8 cellular contexts compared by ENCODE assay signal in the genomic region with DNA sequence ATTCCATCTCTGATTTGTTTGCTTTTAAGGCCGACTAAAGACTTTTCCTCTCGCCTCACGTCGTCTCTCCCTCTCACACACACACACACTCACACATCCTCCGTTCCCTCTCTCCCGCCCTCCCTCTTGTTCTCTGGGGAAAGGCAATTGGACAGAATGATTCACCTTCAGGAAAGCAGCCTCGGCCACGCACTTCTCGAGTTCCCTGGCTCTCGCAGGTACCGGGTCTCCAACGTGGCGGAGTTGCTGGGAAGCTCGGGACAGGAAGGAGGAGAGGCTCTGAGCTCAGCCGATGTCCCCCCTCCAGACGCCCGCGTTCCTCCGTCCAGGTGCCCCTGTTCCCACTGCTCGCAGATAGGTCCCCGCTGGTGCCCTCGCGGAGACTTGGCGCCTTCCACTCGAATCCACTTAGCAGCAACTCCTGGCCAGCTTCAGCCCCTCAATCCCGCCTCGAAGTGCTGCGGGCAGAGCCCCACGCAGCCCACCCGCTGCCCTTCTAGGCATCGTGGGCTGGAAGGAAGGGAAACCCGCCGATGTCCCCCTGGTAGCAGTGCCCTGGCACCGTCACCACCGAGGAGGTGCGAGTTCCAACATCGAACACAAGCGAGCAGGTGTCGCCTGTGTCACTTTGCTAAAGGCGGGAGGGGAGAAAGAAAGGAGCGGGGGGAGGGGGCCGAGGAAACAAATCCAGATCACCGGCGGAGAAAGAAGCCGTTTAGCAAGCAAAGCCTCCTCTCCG.
DNase-seq lines count a peak whose midpoint lies in the region; ATAC-seq and TF ChIP-seq lines count a peak whose summit lies in the region.
"Had no signal": no experiment of that assay in that cellular context is flagged by ENCODE, and none has a peak within 500 bp of the region (broad histone marks: within the 10 kb centered on the region; RNA-seq: fewer than 3 reads in every experiment).

No MANE protein-coding gene starts in this region.

- H3K27me3 Mint-ChIP-seq in H9 (ENCODE audit: low read depth) = peaks cover 57% of the 10 kb centered on the region

- no peaks in the 10 kb centered on the region for H4K20me1 ChIP-seq in H9 (ENCODE audit: control insufficient read depth, insufficient read depth, insufficient read length)
- H4K20me1 ChIP-seq in Karpas-422 (ENCODE audit: insufficient read depth, low read depth, low read length) = no peaks in the 10 kb centered on the region

- H3K36me3 ChIP-seq in RWPE2 (ENCODE audit: low read depth) (no peaks in the 10 kb centered on the region), mesendoderm (ENCODE audit: control insufficient read depth, insufficient read depth, low read length) (no peaks in the 10 kb centered on the region), stomach smooth muscle (ENCODE audit: control insufficient read depth in 2 of 2, insufficient read depth in 2 of 2, low read length in 2 of 2) (no peaks in the 10 kb centered on the region), Karpas-422 (ENCODE audit: insufficient read depth, low read length) (no peaks in the 10 kb centered on the region)

- TF ChIP-seq CTCF in H9 (conservative IDR thresholded peaks at IDR 0.05) (no peak), RWPE2 (IDR thresholded peaks at IDR 0.05; ENCODE audit: poor library complexity, severe bottlenecking) (no peak), coronary artery (IDR thresholded peaks at IDR 0.05) (no peak)

- peak; percentile 45 for ATAC-seq in RWPE2 (ENCODE audit: low read depth)

- no peak overlapping the region for H2AK5ac ChIP-seq in H9 (ENCODE audit: insufficient read length, low read length)
- H2AK5ac ChIP-seq in mesendoderm (ENCODE audit: low read length) = no peak overlapping the region

- WGBS in H9 (ENCODE audit: extremely low coverage, insufficient read length, low lambda C conversion rate) = no CpG with 5 or more reads among the region's 46 CpGs
- no CpG with 5 or more reads among the region's 46 CpGs for WGBS in mesendoderm (ENCODE audit: extremely low coverage, insufficient coverage, low lambda C conversion rate)

- DNase-seq in H9 = peak; percentile 46
- DNase-seq in RWPE2 (ENCODE audit: low spot score) = peak; percentile 37
- no peak for DNase-seq in coronary artery (ENCODE audit: low spot score)
- DNase-seq in mesendoderm = peak; percentile 59
- no peak for DNase-seq in kidney glomerular epithelial cell (lab: John Stamatoyannopoulos, UW)
- no peak for DNase-seq in Karpas-422

- H2BK120ac ChIP-seq in H9 (ENCODE audit: low read depth, low read length, poor library complexity, severe bottlenecking) (no peak overlapping the region), mesendoderm (ENCODE audit: low read depth, low read length) (no peak overlapping the region)

- H4K8ac ChIP-seq in H9 (replicated peaks; ENCODE audit: insufficient read length, low read depth, low read length) (no peak overlapping the region), mesendoderm (ENCODE audit: low read depth, low read length) (no peak overlapping the region)

- H3K4me1 ChIP-seq in H9 (ENCODE audit: insufficient read depth, low read length) = no peaks in the 10 kb centered on the region
- peaks cover 26% of the 10 kb centered on the region for H3K4me1 ChIP-seq in RWPE2 (ENCODE audit: insufficient read depth, poor library complexity, severe bottlenecking)
- H3K4me1 ChIP-seq in mesendoderm (ENCODE audit: control insufficient read depth, low read depth, low read length) = no peaks in the 10 kb centered on the region
- H3K4me1 ChIP-seq in stomach smooth muscle (ENCODE audit: control insufficient read depth, insufficient read depth, low read length) = peaks cover 17% of the 10 kb centered on the region
- H3K4me1 ChIP-seq in Karpas-422 (ENCODE audit: low read length) = peaks cover 13% of the 10 kb centered on the region

- H3K79me1 ChIP-seq in H9 (ENCODE audit: insufficient read depth, low read depth, low read length, poor library complexity, severe bottlenecking) (no peaks in the 10 kb centered on the region), mesendoderm (ENCODE audit: low read length) (no peaks in the 10 kb centered on the region)

- no peaks in the 10 kb centered on the region for H3K9me2 ChIP-seq in Karpas-422 (replicated peaks; ENCODE audit: insufficient read depth, low read length)

- no peak overlapping the region for H2BK20ac ChIP-seq in H9 (ENCODE audit: low read depth, low read length, poor library complexity, severe bottlenecking)

- H3K79me2 ChIP-seq in H9 (ENCODE audit: insufficient read depth, low read length) (no peaks in the 10 kb centered on the region), mesendoderm (ENCODE audit: control insufficient read depth, insufficient read depth, low read length) (no peaks in the 10 kb centered on the region), Karpas-422 (ENCODE audit: low read length) (no peaks in the 10 kb centered on the region)

- H3K18ac ChIP-seq in H9 (ENCODE audit: insufficient read length, low read depth, low read length) (no peak overlapping the region), mesendoderm (ENCODE audit: low read length) (no peak overlapping the region)

- no peak overlapping the region for H3K4me3 ChIP-seq in RWPE2 (ENCODE audit: severe bottlenecking)
- peak overlapping the region; percentile 68 for H3K4me3 ChIP-seq in coronary artery
- peak overlapping the region; percentile 10 for H3K4me3 ChIP-seq in mesendoderm (ENCODE audit: low read length)
- peak overlapping the region; percentile 68 to 69 for H3K4me3 ChIP-seq in stomach smooth muscle (ENCODE audit: low read length in 2 of 2)
- no peak overlapping the region for H3K4me3 ChIP-seq in Karpas-422 (ENCODE audit: low read length)

- H3K9ac ChIP-seq in H9 (ENCODE audit: extremely low read depth, insufficient read length, low read length) = no peak overlapping the region
- H3K9ac ChIP-seq in mesendoderm (ENCODE audit: low read length) = peak overlapping the region; percentile 44
- H3K9ac ChIP-seq in stomach smooth muscle (ENCODE audit: low read length in 2 of 2) = peak overlapping the region in 1 of 2 donors; percentile 20
- no peak overlapping the region for H3K9ac ChIP-seq in Karpas-422 (ENCODE audit: low read length)

- peaks cover 2% of the 10 kb centered on the region for H3K9me3 ChIP-seq in H9 (ENCODE audit: control insufficient read depth, low read depth, low read length)
- no peaks in the 10 kb centered on the region for H3K9me3 ChIP-seq in RWPE2 (ENCODE audit: severe bottlenecking)
- H3K9me3 ChIP-seq in stomach smooth muscle (ENCODE audit: control insufficient read depth in 2 of 2, low read length in 2 of 2) = no peaks in the 10 kb centered on the region
- H3K9me3 ChIP-seq in Karpas-422 (ENCODE audit: low read length) = no peaks in the 10 kb centered on the region

- no peak overlapping the region for H2BK5ac ChIP-seq in H9 (ENCODE audit: insufficient read length, low read length)
- H2BK5ac ChIP-seq in mesendoderm (ENCODE audit: low read length) = no peak overlapping the region

- H3K4me1 Mint-ChIP-seq in H9 = peaks cover 22 to 28% of the 10 kb centered on the region in 2 experiments

- H3K4ac ChIP-seq in H9 (ENCODE audit: low read depth, low read length) (no peak overlapping the region), mesendoderm (ENCODE audit: low read depth, low read length) (no peak overlapping the region)

- no peak overlapping the region for H3T11ph ChIP-seq in H9 (ENCODE audit: low read length)

- peaks cover 25% of the 10 kb centered on the region for H3K23me2 ChIP-seq in H9 (ENCODE audit: insufficient read length, low read depth, low read length, poor library complexity, severe bottlenecking)

- H3K23ac ChIP-seq in H9 (ENCODE audit: insufficient read length, low read depth, low read length) (no peak overlapping the region), mesendoderm (ENCODE audit: low read length) (no peak overlapping the region)

- H3K36me3 Mint-ChIP-seq in H9 (ENCODE audit: insufficient read depth in 1 of 3, low read depth in 3 of 3) = peaks cover 0 to 3% (median 0%) of the 10 kb centered on the region in 3 experiments; a peak in 1 of 7 replicates

- H3K27me3 ChIP-seq in H9 (ENCODE audit: insufficient read depth, low read length) = peaks cover 25% of the 10 kb centered on the region; the same call in 1 of the 2 replicates
- H3K27me3 ChIP-seq in RWPE2 (ENCODE audit: insufficient read depth, poor library complexity, severe bottlenecking) = peaks cover 59% of the 10 kb centered on the region
- H3K27me3 ChIP-seq in mesendoderm (ENCODE audit: insufficient read depth, low read length, poor library complexity) = peaks cover 17% of the 10 kb centered on the region
- H3K27me3 ChIP-seq in stomach smooth muscle (ENCODE audit: control insufficient read depth in 1 of 2, insufficient read depth in 2 of 2, low read length in 2 of 2) = peaks cover 18 to 25% of the 10 kb centered on the region in 2 donors
- no peaks in the 10 kb centered on the region for H3K27me3 ChIP-seq in Karpas-422 (ENCODE audit: low read length)

- peaks cover 4 to 6% of the 10 kb centered on the region in 2 experiments; a peak in 3 of 5 replicates for H3K9me3 Mint-ChIP-seq in H9

- no peak overlapping the region for H2BK12ac ChIP-seq in H9 (ENCODE audit: insufficient read length, low read depth, low read length)

- peak overlapping the region; percentile 70 to 87 for H3K4me3 Mint-ChIP-seq in H9

- H4K5ac ChIP-seq in H9 (ENCODE audit: insufficient read length, low read depth, low read length) (no peak overlapping the region), mesendoderm (ENCODE audit: low read length) (no peak overlapping the region)

- H3K56ac ChIP-seq in H9 (ENCODE audit: insufficient read length, low read depth, low read length) (no peak overlapping the region), mesendoderm (ENCODE audit: low read length) (peak overlapping the region; percentile 36)

- H3K4me2 ChIP-seq in H9 (ENCODE audit: insufficient read depth, insufficient read length, low read length) = peak overlapping the region; percentile 84
- peak overlapping the region; percentile 86 for H3K4me2 ChIP-seq in mesendoderm (ENCODE audit: low read length)
- no peak overlapping the region for H3K4me2 ChIP-seq in Karpas-422 (ENCODE audit: low read depth, low read length, poor library complexity, severe bottlenecking)

- peak overlapping the region; percentile 16; the same call in 1 of the 2 replicates for H3K14ac ChIP-seq in H9 (ENCODE audit: insufficient read depth, low read length)

- H2BK15ac ChIP-seq in H9 (ENCODE audit: low read depth, low read length) (no peak overlapping the region), mesendoderm (replicated peaks; ENCODE audit: low read depth) (no peak overlapping the region)

- no peak overlapping the region for H2AFZ ChIP-seq in H9 (ENCODE audit: low read length)
- no peak overlapping the region for H2AFZ ChIP-seq in Karpas-422 (ENCODE audit: low read length)

- H4K91ac ChIP-seq in H9 (ENCODE audit: insufficient read length, low read depth, low read length) = no peak overlapping the region

- H3K27ac ChIP-seq in H9 (ENCODE audit: insufficient read length, low read depth, low read length) (no peak overlapping the region), RWPE2 (ENCODE audit: poor library complexity, severe bottlenecking) (no peak overlapping the region), coronary artery (no peak overlapping the region), mesendoderm (ENCODE audit: low read depth, low read length) (no peak overlapping the region), stomach smooth muscle (ENCODE audit: low read length) (no peak overlapping the region), Karpas-422 (ENCODE audit: low read length) (no peak overlapping the region)
- H3K27ac ChIP-seq: VCaP had no signal

- no peak overlapping the region for H3K27ac Mint-ChIP-seq in H9

Comparison
In these comparisons a context has a peak if more than half of its experiments do, and no peak if none do; other contexts are left out.
1. DNase-seq: peak in H9 (single experiment), RWPE2 (single experiment) and mesendoderm (single experiment); none in coronary artery (single experiment), kidney glomerular epithelial cell (single experiment) and Karpas-422 (single experiment).
2. H3K4me3 ChIP-seq: peak in coronary artery (single experiment), mesendoderm (single experiment) and stomach smooth muscle (2 of 2); none in RWPE2 (single experiment) and Karpas-422 (single experiment).